In genomic region chr1:200971955-200972711, GRCh38 we compare ENCODE assay signal across 8 cellular contexts. TPM values are rescaled to one million over a fixed set of nuclear protein-coding genes. Genes with fewer than 3 reads are reported as not detected.
DNase-seq lines count a peak whose midpoint lies in the region; ATAC-seq and TF ChIP-seq lines count a peak whose summit lies in the region.

No MANE protein-coding gene starts in this region.

- H3K9me3 Mint-ChIP-seq in activated naive CD4-positive, alpha-beta T cell treated with anti-CD3 and anti-CD28 coated beads for 36 hours: no peaks in the 10 kb centered on the region

- no peaks in the 10 kb centered on the region for H3K36me3 ChIP-seq in RWPE2 (ENCODE audit: low read depth)
- no peaks in the 10 kb centered on the region for H3K36me3 ChIP-seq in psoas muscle (ENCODE audit: insufficient read depth in 1 of 2, low read depth in 1 of 2)
- H3K36me3 ChIP-seq in aorta (ENCODE audit: control insufficient read depth in 1 of 2, insufficient read depth in 2 of 2, low read length in 1 of 2): no peaks in the 10 kb centered on the region

- H3K9me3 ChIP-seq in RWPE2 (ENCODE audit: severe bottlenecking) (no peaks in the 10 kb centered on the region), psoas muscle (no peaks in the 10 kb centered on the region), aorta (ENCODE audit: control insufficient read depth, low read length) (no peaks in the 10 kb centered on the region)

- TF ChIP-seq CTCF in RWPE2 (IDR thresholded peaks at IDR 0.05; ENCODE audit: poor library complexity, severe bottlenecking) (peak; percentile 82), psoas muscle (IDR thresholded peaks at IDR 0.05) (peak; percentile 98)

- H3K4me3 Mint-ChIP-seq in activated naive CD4-positive, alpha-beta T cell treated with anti-CD3 and anti-CD28 coated beads for 36 hours: no peak overlapping the region

- intact Hi-C loops in activated naive CD4-positive, alpha-beta T cell treated with anti-CD3 and anti-CD28 coated beads for 36 hours (cut with micrococcal nuclease): loop anchor here (1.0 to 5.0 kb wide), 5 partner anchors 47 to 350 kb away; partner anchors contain the start of gene KIF14
- intact Hi-C loops in Right ventricle myocardium superior (cut with DNase I) (loop anchor here (2.0 to 10.0 kb wide), 3 partner anchors 70 to 243 kb away; no protein-coding TSS in a partner anchor), psoas muscle (cut with DNase I) (loop anchor here (2.0 to 5.0 kb wide), 3 partner anchors 71 to 147 kb away; no protein-coding TSS in a partner anchor), aorta (cut with DNase I) (loop anchor here (2.0 to 10.0 kb wide), 5 partner anchors 70 to 253 kb away; partner anchors contain the start of gene CACNA1S (in 1 of the 2))

- H3K4me3 ChIP-seq in RWPE2 (ENCODE audit: severe bottlenecking) (no peak overlapping the region), psoas muscle (no peak overlapping the region), aorta (ENCODE audit: low read length in 2 of 2) (no peak overlapping the region)

- H3K27ac Mint-ChIP-seq in activated naive CD4-positive, alpha-beta T cell treated with anti-CD3 and anti-CD28 coated beads for 36 hours: no peak overlapping the region

- 32 to 50% (median 42%) methylated on average over 31 to 34 of the region's 34 CpGs for WGBS in psoas muscle, 3 donors
- 45 to 50% methylated on average over 34 of the region's 34 CpGs for WGBS in aorta, 2 donors

- no peaks in the 10 kb centered on the region for H3K4me1 ChIP-seq in RWPE2 (ENCODE audit: insufficient read depth, poor library complexity, severe bottlenecking)
- no peaks in the 10 kb centered on the region for H3K4me1 ChIP-seq in psoas muscle
- H3K4me1 ChIP-seq in aorta (ENCODE audit: control insufficient read depth in 1 of 2, insufficient read depth in 2 of 2, low read length in 2 of 2): no peaks in the 10 kb centered on the region

- no peak overlapping the region for H3K27ac ChIP-seq in RWPE2 (ENCODE audit: poor library complexity, severe bottlenecking)
- no peak overlapping the region for H3K27ac ChIP-seq in psoas muscle
- no peak overlapping the region for H3K27ac ChIP-seq in aorta (ENCODE audit: low read depth in 1 of 2, low read length in 2 of 2)

- peak; percentile 81 for DNase-seq in COLO829 (ENCODE audit: low spot score)
- DNase-seq in HuH-7 (ENCODE audit: low spot score): peak; percentile 85
- no peak for DNase-seq in RWPE2 (ENCODE audit: low spot score)
- peak; percentile 76 for DNase-seq in activated naive CD4-positive, alpha-beta T cell treated with anti-CD3 and anti-CD28 coated beads for 36 hours
- DNase-seq in Right ventricle myocardium superior: peak; percentile 73
- peak; percentile 64 to 77 for DNase-seq in psoas muscle
- DNase-seq in aorta: peak; percentile 77 to 91

- CTCF ChIA-PET in activated naive CD4-positive, alpha-beta T cell treated with anti-CD3 and anti-CD28 coated beads for 36 hours (lab: Charles Lee): interaction anchor here (0.6 to 4.7 kb wide), 51 partner anchors 9 to 1310 kb away, joined by 3 to 98 read pairs (median 5); no protein-coding TSS in a partner anchor

- peak; percentile 29; the same call in 2 of the 3 replicates for ATAC-seq in RWPE2 (ENCODE audit: low read depth)
- peak; percentile 48 for ATAC-seq in Right ventricle myocardium superior (ENCODE audit: poor library complexity)
- peak; percentile 46 to 79 (median 58) for ATAC-seq in psoas muscle
- peak; percentile 68 for ATAC-seq in aorta (ENCODE audit: low FRiP score)
- no peak for ATAC-seq in GM21825 (IDR thresholded peaks at IDR 0.05; ENCODE audit: unreplicated experiment)

- H3K4me1 Mint-ChIP-seq in activated naive CD4-positive, alpha-beta T cell treated with anti-CD3 and anti-CD28 coated beads for 36 hours (ENCODE audit: low read depth): peaks cover 4% of the 10 kb centered on the region

- peaks cover 17% of the 10 kb centered on the region for H3K36me3 Mint-ChIP-seq in activated naive CD4-positive, alpha-beta T cell treated with anti-CD3 and anti-CD28 coated beads for 36 hours (ENCODE audit: low read depth)

- H3K27me3 ChIP-seq in RWPE2 (ENCODE audit: insufficient read depth, poor library complexity, severe bottlenecking): no peaks in the 10 kb centered on the region
- H3K27me3 ChIP-seq in psoas muscle (ENCODE audit: insufficient read depth in 3 of 3, low read length in 2 of 3): no peaks in the 10 kb centered on the region
- no peaks in the 10 kb centered on the region for H3K27me3 ChIP-seq in aorta (ENCODE audit: control insufficient read depth in 1 of 2, insufficient read depth in 2 of 2, low read length in 1 of 2)

- no peaks in the 10 kb centered on the region for H3K27me3 Mint-ChIP-seq in activated naive CD4-positive, alpha-beta T cell treated with anti-CD3 and anti-CD28 coated beads for 36 hours (ENCODE audit: low read depth)

RNA-seq across cellular contexts. Expression of gene KIF21B, which starts 51.4 kb away (rescaled TPM):
- total RNA-seq in activated naive CD4-positive, alpha-beta T cell treated with anti-CD3 and anti-CD28 coated beads for 36 hours: 10 to 100 TPM; 45.5 to 46.3 TPM
- total RNA-seq in Right ventricle myocardium superior (0.24 TPM), psoas muscle (under 1 TPM; 0.20 to 0.81 (median 0.41) TPM), aorta (1 to 10 TPM; 4.0 to 4.6 TPM)
- polyA plus RNA-seq in psoas muscle (under 1 TPM; 0.04 to 0.10 (median 0.10) TPM), aorta (under 1 TPM; 0.31 to 0.63 TPM)

Comparison
In these comparisons a context has a peak if more than half of its experiments do, and no peak if none do; other contexts are left out.
1. RNA of gene KIF21B, which starts 51.4 kb away (total RNA-seq): 45.5 to 46.3 TPM in activated naive CD4-positive, alpha-beta T cell treated with anti-CD3 and anti-CD28 coated beads for 36 hours; 4.0 to 4.6 TPM in aorta, 0.20 to 0.81 TPM in psoas muscle and 0.24 TPM in Right ventricle myocardium superior (single experiment); every median in the first group is over 4 times any median in the second.